1 cellular context compared by ENCODE assay signal in genomic region chr7:27122075-27122910, GRCh38.
TF ChIP-seq lines count a peak whose summit lies in the region.

No MANE protein-coding gene starts in this region.

TF ChIP-seq in A549, 52 proteins besides CTCF, POLR2A, EP300 and RAD21 (continued from another document):
- TF ChIP-seq E2F6 (IDR thresholded peaks at IDR 0.05; ENCODE audit: borderline replicate concordance, low read depth) (peak; percentile 50; the same call in 1 of the 2 replicates), HMGXB4 (CRISPR knock-in tag; IDR thresholded peaks at IDR 0.05; ENCODE audit: borderline replicate concordance) (no peak), MAX (IDR thresholded peaks at IDR 0.05) (peak; percentile 68), JUN (IDR thresholded peaks at IDR 0.05) (peak in 1 of 2 experiments; percentile 47; a peak in 3 of 5 replicates), TP53 (CRISPR knock-in tag; IDR thresholded peaks at IDR 0.05) (no peak)
